2 cellular contexts compared by ENCODE assay signal in genomic region chr6:167089243-167090142, GRCh38.
A peak's percentile ranks its signal among the peaks of the same experiment; 100 is the strongest.
TF ChIP-seq lines count a peak whose summit lies in the region.

No MANE protein-coding gene starts in this region.

TF ChIP-seq in HepG2, 621 proteins besides CTCF, POLR2A, EP300 and RAD21:
- TF ChIP-seq RXRA (CRISPR knock-in tag; IDR thresholded peaks at IDR 0.05) (no peak), GABPA (IDR thresholded peaks at IDR 0.05; ENCODE audit: low read depth, low read length) (no peak), GABPA (CRISPR knock-in tag; IDR thresholded peaks at IDR 0.05; ENCODE audit: low read depth) (peak; percentile 54; the same call in 1 of the 2 replicates), ZFX (CRISPR knock-in tag; IDR thresholded peaks at IDR 0.05; ENCODE audit: low read depth) (no peak)

TF ChIP-seq in K562, 482 proteins besides CTCF, POLR2A, EP300 and RAD21:
- TF ChIP-seq PKNOX1 (IDR thresholded peaks at IDR 0.05) (peak; percentile 69), NR3C1 (CRISPR knock-in tag; IDR thresholded peaks at IDR 0.05) (no peak)
